ENCODE assay signal across 1 cellular context in the genomic region with DNA sequence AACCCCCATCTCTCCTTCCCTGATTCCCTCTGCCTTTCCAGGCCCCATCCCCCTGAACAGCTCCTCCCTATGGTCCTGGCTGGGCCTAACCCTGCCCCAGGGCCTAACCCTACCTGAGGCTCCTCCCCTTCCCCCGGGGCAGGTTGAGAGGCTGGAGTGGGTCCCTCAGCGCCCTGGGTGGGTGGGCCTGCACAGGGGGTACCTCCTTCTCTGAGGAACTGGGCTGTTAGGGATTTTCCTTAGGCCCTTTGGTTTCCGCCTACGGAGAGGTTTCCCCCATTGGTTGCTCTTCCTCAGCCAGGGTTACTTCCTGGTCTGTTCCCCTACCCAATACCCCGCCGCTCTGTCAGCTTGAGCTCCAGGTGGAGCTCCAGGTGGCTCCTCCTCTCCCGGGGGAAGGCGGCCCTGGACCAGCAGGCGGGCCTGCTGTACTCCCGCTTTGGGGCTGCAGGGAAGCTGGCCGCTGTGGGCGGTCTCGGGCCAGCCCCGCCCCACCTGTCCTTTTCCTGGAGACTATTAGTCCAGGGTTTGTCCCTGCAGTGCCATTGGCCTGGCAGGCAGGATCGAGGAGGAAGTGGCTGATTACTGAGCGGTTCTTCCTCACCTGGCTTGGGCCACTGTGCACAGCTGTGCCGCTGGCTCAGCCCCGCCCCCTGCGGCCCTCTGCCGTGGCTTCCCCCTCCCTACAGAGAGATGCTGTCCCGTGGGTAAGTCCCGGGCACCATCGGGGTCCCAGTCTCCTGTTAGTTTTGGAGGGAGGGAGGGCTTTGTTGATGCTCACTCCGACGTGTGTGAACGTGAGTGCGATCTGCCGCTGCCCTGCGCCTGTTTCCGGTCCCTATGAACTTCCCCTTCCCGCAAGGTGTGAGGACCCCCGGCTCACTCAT.
TF ChIP-seq lines count a peak whose summit lies in the region.

No MANE protein-coding gene starts in this region.

TF ChIP-seq in HepG2, 621 proteins besides CTCF, POLR2A, EP300 and RAD21 (continued from another document):
- peak; percentile 56; the same call in 1 of the 2 replicates for TF ChIP-seq KLF12 (CRISPR knock-in tag; IDR thresholded peaks at IDR 0.05; ENCODE audit: borderline replicate concordance)
- TF ChIP-seq ARHGAP35 (CRISPR knock-in tag; IDR thresholded peaks at IDR 0.05; ENCODE audit: borderline replicate concordance): no peak
- TF ChIP-seq SMARCC2 (IDR thresholded peaks at IDR 0.05): no peak
- peak; percentile 88 for TF ChIP-seq POLR2G (IDR thresholded peaks at IDR 0.05; ENCODE audit: low read depth, low read length)
- TF ChIP-seq RFXAP (CRISPR knock-in tag; IDR thresholded peaks at IDR 0.05; ENCODE audit: borderline replicate concordance): peak; percentile 97
- peak; percentile 56; the same call in 1 of the 2 replicates for TF ChIP-seq ZNF605 (CRISPR knock-in tag; IDR thresholded peaks at IDR 0.05)
- TF ChIP-seq, protein P1, sequence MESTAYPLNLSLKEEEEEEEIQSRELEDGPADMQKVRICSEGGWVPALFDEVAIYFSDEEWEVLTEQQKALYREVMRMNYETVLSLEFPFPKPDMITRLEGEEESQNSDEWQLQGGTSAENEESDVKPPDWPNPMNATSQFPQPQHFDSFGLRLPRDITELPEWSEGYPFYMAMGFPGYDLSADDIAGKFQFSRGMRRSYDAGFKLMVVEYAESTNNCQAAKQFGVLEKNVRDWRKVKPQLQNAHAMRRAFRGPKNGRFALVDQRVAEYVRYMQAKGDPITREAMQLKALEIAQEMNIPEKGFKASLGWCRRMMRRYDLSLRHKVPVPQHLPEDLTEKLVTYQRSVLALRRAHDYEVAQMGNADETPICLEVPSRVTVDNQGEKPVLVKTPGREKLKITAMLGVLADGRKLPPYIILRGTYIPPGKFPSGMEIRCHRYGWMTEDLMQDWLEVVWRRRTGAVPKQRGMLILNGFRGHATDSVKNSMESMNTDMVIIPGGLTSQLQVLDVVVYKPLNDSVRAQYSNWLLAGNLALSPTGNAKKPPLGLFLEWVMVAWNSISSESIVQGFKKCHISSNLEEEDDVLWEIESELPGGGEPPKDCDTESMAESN (CRISPR knock-in tag; conservative IDR thresholded peaks at IDR 0.05): peak; percentile 34; the same call in 1 of the 2 replicates
- no peak for TF ChIP-seq ZNF577 (CRISPR knock-in tag; IDR thresholded peaks at IDR 0.05; ENCODE audit: borderline replicate concordance, low read depth)
- 0 out of 2 replicates have a peak, but pooled peaks have one; percentile 9 for TF ChIP-seq PCBP1 (IDR thresholded peaks at IDR 0.05; ENCODE audit: borderline replicate concordance, low read depth, low read length)
- TF ChIP-seq FOSL1 (CRISPR knock-in tag; IDR thresholded peaks at IDR 0.05; ENCODE audit: borderline replicate concordance): no peak
- peak; percentile 90 for TF ChIP-seq KAT8 (CRISPR knock-in tag; IDR thresholded peaks at IDR 0.05)
- peak; percentile 47; the same call in 1 of the 2 replicates for TF ChIP-seq KMT2B (CRISPR knock-in tag; IDR thresholded peaks at IDR 0.05)
- TF ChIP-seq KDM4B (CRISPR knock-in tag; IDR thresholded peaks at IDR 0.05): peak; percentile 76; the same call in 1 of the 2 replicates
- TF ChIP-seq HHEX (CRISPR knock-in tag; IDR thresholded peaks at IDR 0.05): no peak
- peak; percentile 34 for TF ChIP-seq JARID2 (CRISPR knock-in tag; IDR thresholded peaks at IDR 0.05; ENCODE audit: insufficient replicate concordance)
- no peak for TF ChIP-seq CREB1 (IDR thresholded peaks at IDR 0.05)
- TF ChIP-seq CREB1 (CRISPR knock-in tag; IDR thresholded peaks at IDR 0.05): no peak
- TF ChIP-seq BRF2 (CRISPR knock-in tag; IDR thresholded peaks at IDR 0.05): no peak
- TF ChIP-seq ZNF740 (CRISPR knock-in tag; IDR thresholded peaks at IDR 0.05): no peak
